ENCODE assay signal across 22 cellular contexts in the genomic region with DNA sequence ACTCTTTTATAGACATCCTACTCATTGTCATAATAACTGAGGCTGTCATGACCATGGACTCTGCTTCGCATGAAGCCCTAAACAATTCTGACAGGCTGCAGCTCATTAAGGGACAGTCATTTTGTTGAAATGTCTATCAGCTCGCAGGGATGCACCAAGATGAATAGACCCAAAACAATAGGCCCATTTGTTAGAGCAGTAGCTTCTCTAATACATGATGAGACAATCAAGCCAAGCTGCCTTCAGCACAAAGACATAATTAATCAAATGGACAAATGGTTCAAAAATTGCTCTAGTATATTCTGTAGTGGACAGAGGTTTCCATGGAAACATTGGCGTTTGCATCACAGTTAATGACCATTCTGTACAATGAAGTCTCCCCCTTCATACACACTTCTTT.
A peak's percentile ranks its signal among the peaks of the same experiment; 100 is the strongest.
DNase-seq lines count a peak whose midpoint lies in the region; ATAC-seq, FAIRE-seq and TF ChIP-seq lines count a peak whose summit lies in the region.
"Had no signal": no experiment of that assay in that cellular context is flagged by ENCODE, and none has a peak within 500 bp of the region (broad histone marks: within the 10 kb centered on the region; RNA-seq: fewer than 3 reads in every experiment).

No MANE protein-coding gene starts in this region.

- H3K4me3 Mint-ChIP-seq in T-helper 17 cell = no peak overlapping the region
- H3K4me3 Mint-ChIP-seq: CD8-positive, alpha-beta T cell; IgD-negative memory B cell had no signal

- no TSS peak for BruUV-seq in HepG2 (replicated peaks; lab: Mats Ljungman, UMichigan)

- no peak for TF ChIP-seq CTCF in HepG2 (CRISPR knock-in tag; IDR thresholded peaks at IDR 0.05)

- no peak for TF ChIP-seq POLR2A in HepG2 (IDR thresholded peaks at IDR 0.05; ENCODE audit: insufficient read depth in 1 of 2, low read depth in 2 of 2, low read length in 2 of 2)
- TF ChIP-seq POLR2A in GM12891 (IDR thresholded peaks at IDR 0.05; ENCODE audit: low read depth, low read length) = no peak

- no peak for ATAC-seq in HepG2
- no peak for ATAC-seq in T-helper 17 cell
- ATAC-seq: CD8-positive, alpha-beta T cell had no signal

- no peak for TF ChIP-seq EP300 in HepG2 (IDR thresholded peaks at IDR 0.05; ENCODE audit: low read depth in 2 of 2, low read length in 2 of 2)
- TF ChIP-seq EP300 in HepG2 (CRISPR knock-in tag; IDR thresholded peaks at IDR 0.05; ENCODE audit: borderline replicate concordance) = no peak

- no peaks in the 10 kb centered on the region for H3K27me3 ChIP-seq in HepG2 (ENCODE audit: control insufficient read depth in 1 of 2, insufficient read depth in 2 of 2, low read length in 2 of 2)
- H3K27me3 ChIP-seq in small intestine (ENCODE audit: control insufficient read depth in 2 of 2, insufficient read depth in 2 of 2, low read length in 2 of 2) = no peaks in the 10 kb centered on the region
- H3K27me3 ChIP-seq: BLaER1 had no signal

- H3K9ac ChIP-seq in HepG2 (ENCODE audit: insufficient read depth, low read depth, low read length) = no peak overlapping the region
- H3K9ac ChIP-seq: BLaER1 had no signal

- H3K4me3 ChIP-seq in HepG2 (replicated peaks in 1 of 3; ENCODE audit: insufficient read depth in 1 of 3, low read depth in 2 of 3, low read length in 3 of 3) (no peak overlapping the region), small intestine (ENCODE audit: low read depth in 1 of 2, low read length in 2 of 2) (no peak overlapping the region)
- H3K4me3 ChIP-seq: BLaER1 had no signal

- no peaks in the 10 kb centered on the region for H3K4me1 Mint-ChIP-seq in T-helper 17 cell
- H3K4me1 Mint-ChIP-seq: IgD-negative memory B cell had no signal

- no peak overlapping the region for H3K27ac ChIP-seq in HepG2 (ENCODE audit: extremely low read length, insufficient read depth, low read length)
- H3K27ac ChIP-seq in small intestine (ENCODE audit: low read depth in 1 of 2, low read length in 1 of 2) = no peak overlapping the region
- H3K27ac ChIP-seq: BLaER1 had no signal

- FAIRE-seq in HepG2 (lab: Jason Lieb, UNC) = no peak
- no peak for FAIRE-seq in GM12891 (lab: Jason Lieb, UNC)
- no peak for FAIRE-seq in small intestine (lab: Jason Lieb, UNC)
- FAIRE-seq: GM12892, H54 had no signal

- 0% methylated on average over 3 of the region's 3 CpGs for WGBS in HepG2 (ENCODE audit: low lambda C conversion rate)
- 57 to 63% (median 62%) methylated on average over 3 of the region's 3 CpGs for WGBS in small intestine, 3 donors

- H3K36me3 ChIP-seq in HepG2 (replicated peaks in 1 of 2; ENCODE audit: control insufficient read depth in 1 of 2, insufficient read depth in 2 of 2, low read length in 2 of 2) (no peaks in the 10 kb centered on the region), small intestine (ENCODE audit: control insufficient read depth in 2 of 2, insufficient read depth in 2 of 2, low read length in 2 of 2) (no peaks in the 10 kb centered on the region)
- H3K36me3 ChIP-seq: BLaER1 had no signal

- CTCF ChIA-PET in HepG2 (lab: Yijun Ruan, JAX; ENCODE audit: low intra/inter-chr PET ratio, low total read pairs) = no interaction called here

- H3K79me2 ChIP-seq in HepG2 (ENCODE audit: insufficient read depth, low read length) = no peaks in the 10 kb centered on the region

- in situ Hi-C loops in SK-MEL-5 (cut with HindIII; ENCODE audit: low pct_unique_long_range_greater_than_20kb, low sequenced_read_pairs) (no loop called here), HepG2 (cut with HindIII; ENCODE audit: extremely low pct_ligation_motif_present, low pct_unique_long_range_greater_than_20kb) (no loop called here)

- no peaks in the 10 kb centered on the region for H4K20me1 ChIP-seq in HepG2 (ENCODE audit: insufficient read depth, low read length)
- H4K20me1 ChIP-seq: BLaER1 had no signal

- no peaks in the 10 kb centered on the region for H3K9me3 ChIP-seq in HepG2 (ENCODE audit: low read length)
- no peaks in the 10 kb centered on the region for H3K9me3 ChIP-seq in T-helper 17 cell (ENCODE audit: control insufficient read depth, low read length, poor library complexity, severe bottlenecking)
- no peaks in the 10 kb centered on the region for H3K9me3 ChIP-seq in small intestine (ENCODE audit: control insufficient read depth, low read depth)
- H3K9me3 ChIP-seq: BLaER1 had no signal

- no peak for TF ChIP-seq RAD21 in HepG2 (CRISPR knock-in tag; IDR thresholded peaks at IDR 0.05)

- H3K27me3 Mint-ChIP-seq in T-helper 17 cell = no peaks in the 10 kb centered on the region
- H3K27me3 Mint-ChIP-seq: IgD-negative memory B cell had no signal

- intact Hi-C loops in HepG2 (cut with micrococcal nuclease; ENCODE audit: unreplicated experiment) = no loop called here

- no peaks in the 10 kb centered on the region for H3K4me1 ChIP-seq in HepG2 (ENCODE audit: insufficient read depth, low read length)
- no peaks in the 10 kb centered on the region for H3K4me1 ChIP-seq in small intestine (ENCODE audit: control insufficient read depth in 2 of 2, insufficient read depth in 1 of 2, low read depth in 1 of 2, low read length in 1 of 2)
- H3K4me1 ChIP-seq: BLaER1 had no signal

- peak; percentile 22 to 37 for DNase-seq in NCI-H2081 (lab: John Stamatoyannopoulos, UW)
- DNase-seq in NCI-H2081 treated with DMSO at 0.1 percent for 48 hours (lab: John Stamatoyannopoulos, UW) = no peak
- peak; percentile 43 for DNase-seq in SK-MEL-5 (ENCODE audit: low read depth, low spot score)
- peak; percentile 35 for DNase-seq in midbrain (lab: John Stamatoyannopoulos, UW)
- DNase-seq in HepG2 (ENCODE audit: low spot score) = no peak
- DNase-seq in GM12891 (ENCODE audit: insufficient read length, low spot score) = no peak
- DNase-seq in T-helper 17 cell = no peak
- DNase-seq in small intestine = no peak
- DNase-seq: CD8-positive, alpha-beta T cell; GF-D8; NCI-H1436; NCI-H2029 treated with DMSO at 0.1 percent for 48 hours; NCI-H2227 treated with DMSO at 0.1 percent for 48 hours; NCI-H524; NK-92 treated with Interleukin-12 subunit alpha and Interleukin-12 subunit beta, amount 100 ng/mL, for 24 hours; OCI-M1; RPMI8226; SIG-M5 had no signal

- H2AFZ ChIP-seq in HepG2 (ENCODE audit: low read length) = no peak overlapping the region

- no peak overlapping the region for H3K27ac Mint-ChIP-seq in T-helper 17 cell
- H3K27ac Mint-ChIP-seq: CD8-positive, alpha-beta T cell; IgD-negative memory B cell had no signal

- no peak overlapping the region for H3K4me2 ChIP-seq in HepG2 (ENCODE audit: low read depth, low read length)
- H3K4me2 ChIP-seq: BLaER1 had no signal

- POLR2A ChIA-PET in HepG2 (lab: Yijun Ruan, JAX) = no interaction called here

- H3K36me3 Mint-ChIP-seq in T-helper 17 cell (ENCODE audit: low read depth) = no peaks in the 10 kb centered on the region
- H3K36me3 Mint-ChIP-seq: CD8-positive, alpha-beta T cell; IgD-negative memory B cell had no signal

TF ChIP-seq in HepG2, 621 proteins besides CTCF, POLR2A, EP300 and RAD21 (continues in another document):
- TF ChIP-seq ZNF564 (CRISPR knock-in tag; IDR thresholded peaks at IDR 0.05) = no peak
- TF ChIP-seq HOXA9 (CRISPR knock-in tag; IDR thresholded peaks at IDR 0.05; ENCODE audit: borderline replicate concordance) = no peak
- TF ChIP-seq ZNF83 (CRISPR knock-in tag; IDR thresholded peaks at IDR 0.05; ENCODE audit: borderline replicate concordance) = no peak
- TF ChIP-seq ZNF850 (CRISPR knock-in tag; conservative IDR thresholded peaks at IDR 0.05) = no peak
- no peak for TF ChIP-seq HNRNPH1 (optimal IDR thresholded peaks at IDR 0.05; ENCODE audit: low read depth, low read length)
- no peak for TF ChIP-seq ZBTB38 (CRISPR knock-in tag; IDR thresholded peaks at IDR 0.05)
- TF ChIP-seq TEAD3 (CRISPR knock-in tag; optimal IDR thresholded peaks at IDR 0.05; ENCODE audit: borderline replicate concordance) = no peak

TF ChIP-seq in GM12891, 5 proteins besides CTCF, POLR2A, EP300 and RAD21:
- TF ChIP-seq POLR2AphosphoS5 (IDR thresholded peaks at IDR 0.05; ENCODE audit: low read depth, low read length) (no peak), SPI1 (IDR thresholded peaks at IDR 0.05; ENCODE audit: low read depth, low read length) (no peak), POU2F2 (IDR thresholded peaks at IDR 0.05; ENCODE audit: low read depth, low read length) (no peak), TAF1 (IDR thresholded peaks at IDR 0.05; ENCODE audit: low read depth, low read length) (no peak), PAX5 (IDR thresholded peaks at IDR 0.05; ENCODE audit: insufficient read depth, low read length, severe bottlenecking) (no peak)
TF ChIP-seq in GM12891: peak in this region for 0.

Comparison
In these comparisons a context has a peak if more than half of its experiments do, and no peak if none do; other contexts are left out.
1. DNase-seq: peak in NCI-H2081 (2 of 2), SK-MEL-5 (single experiment) and midbrain (single experiment); none in NCI-H2081 treated with DMSO at 0.1 percent for 48 hours (single experiment), HepG2 (single experiment), GM12891 (single experiment), T-helper 17 cell (0 of 3) and small intestine (single experiment).